In the genomic region with DNA sequence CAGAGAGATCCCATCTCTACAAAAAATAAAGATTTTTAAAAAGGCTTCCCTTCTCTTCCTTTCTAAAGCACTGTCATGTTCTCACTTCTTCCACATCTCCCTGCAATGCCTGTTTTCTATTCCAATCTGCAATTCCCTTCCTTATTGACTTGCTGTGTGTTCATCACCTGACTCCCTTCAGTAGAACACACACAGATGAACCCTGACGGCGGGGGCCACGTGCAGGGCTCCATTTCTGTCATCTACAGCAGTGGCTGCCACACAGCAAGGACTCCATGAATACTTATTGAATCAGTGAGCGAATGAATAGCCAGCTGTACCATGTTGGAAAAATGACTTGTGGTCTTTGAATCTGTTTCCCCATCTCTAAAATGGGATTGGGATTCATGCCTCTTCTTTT, we compare ENCODE assay signal across 1 cellular context.
TF ChIP-seq lines count a peak whose summit lies in the region.

No MANE protein-coding gene starts in this region.

TF ChIP-seq in A549, 52 proteins besides CTCF, POLR2A, EP300 and RAD21 (continued from another document):
- TF ChIP-seq MYC (IDR thresholded peaks at IDR 0.05; ENCODE audit: borderline replicate concordance, low read length) (no peak), ESRRA (IDR thresholded peaks at IDR 0.05; ENCODE audit: borderline replicate concordance, low read length) (no peak)
- TF ChIP-seq, protein P1, sequence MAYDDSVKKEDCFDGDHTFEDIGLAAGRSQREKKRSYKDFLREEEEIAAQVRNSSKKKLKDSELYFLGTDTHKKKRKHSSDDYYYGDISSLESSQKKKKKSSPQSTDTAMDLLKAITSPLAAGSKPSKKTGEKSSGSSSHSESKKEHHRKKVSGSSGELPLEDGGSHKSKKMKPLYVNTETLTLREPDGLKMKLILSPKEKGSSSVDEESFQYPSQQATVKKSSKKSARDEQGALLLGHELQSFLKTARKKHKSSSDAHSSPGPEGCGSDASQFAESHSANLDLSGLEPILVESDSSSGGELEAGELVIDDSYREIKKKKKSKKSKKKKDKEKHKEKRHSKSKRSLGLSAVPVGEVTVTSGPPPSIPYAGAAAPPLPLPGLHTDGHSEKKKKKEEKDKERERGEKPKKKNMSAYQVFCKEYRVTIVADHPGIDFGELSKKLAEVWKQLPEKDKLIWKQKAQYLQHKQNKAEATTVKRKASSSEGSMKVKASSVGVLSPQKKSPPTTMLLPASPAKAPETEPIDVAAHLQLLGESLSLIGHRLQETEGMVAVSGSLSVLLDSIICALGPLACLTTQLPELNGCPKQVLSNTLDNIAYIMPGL (CRISPR knock-in tag; IDR thresholded peaks at IDR 0.05; ENCODE audit: borderline replicate concordance): no peak
- TF ChIP-seq, protein P2, sequence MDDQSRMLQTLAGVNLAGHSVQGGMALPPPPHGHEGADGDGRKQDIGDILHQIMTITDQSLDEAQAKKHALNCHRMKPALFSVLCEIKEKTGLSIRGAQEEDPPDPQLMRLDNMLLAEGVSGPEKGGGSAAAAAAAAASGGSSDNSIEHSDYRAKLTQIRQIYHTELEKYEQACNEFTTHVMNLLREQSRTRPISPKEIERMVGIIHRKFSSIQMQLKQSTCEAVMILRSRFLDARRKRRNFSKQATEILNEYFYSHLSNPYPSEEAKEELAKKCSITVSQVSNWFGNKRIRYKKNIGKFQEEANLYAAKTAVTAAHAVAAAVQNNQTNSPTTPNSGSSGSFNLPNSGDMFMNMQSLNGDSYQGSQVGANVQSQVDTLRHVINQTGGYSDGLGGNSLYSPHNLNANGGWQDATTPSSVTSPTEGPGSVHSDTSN (IDR thresholded peaks at IDR 0.05): no peak
